1 cellular context compared by ENCODE assay signal in the genomic region with DNA sequence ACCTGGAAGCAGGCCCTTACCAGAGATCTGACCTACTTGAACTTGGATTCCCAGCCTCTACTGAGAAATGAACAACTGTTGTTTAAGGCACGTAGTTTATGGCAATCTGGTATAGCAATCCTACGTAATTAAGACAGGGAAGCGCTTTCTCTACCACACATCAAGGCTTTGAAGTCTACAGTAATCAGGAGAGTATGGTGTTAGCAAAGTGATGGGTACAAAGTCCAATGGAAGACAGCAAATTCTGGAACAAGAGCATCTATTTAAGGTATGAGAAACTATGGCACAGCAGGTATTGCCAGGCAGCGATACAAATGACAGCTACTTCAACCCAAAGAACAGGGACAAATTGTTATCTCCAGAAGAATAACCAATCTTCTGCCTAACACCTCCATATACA.
TF ChIP-seq lines count a peak whose summit lies in the region.

No MANE protein-coding gene starts in this region.

TF ChIP-seq in HepG2, 621 proteins besides CTCF, POLR2A, EP300 and RAD21 (continued from another document and continues in another):
- TF ChIP-seq, protein P1, sequence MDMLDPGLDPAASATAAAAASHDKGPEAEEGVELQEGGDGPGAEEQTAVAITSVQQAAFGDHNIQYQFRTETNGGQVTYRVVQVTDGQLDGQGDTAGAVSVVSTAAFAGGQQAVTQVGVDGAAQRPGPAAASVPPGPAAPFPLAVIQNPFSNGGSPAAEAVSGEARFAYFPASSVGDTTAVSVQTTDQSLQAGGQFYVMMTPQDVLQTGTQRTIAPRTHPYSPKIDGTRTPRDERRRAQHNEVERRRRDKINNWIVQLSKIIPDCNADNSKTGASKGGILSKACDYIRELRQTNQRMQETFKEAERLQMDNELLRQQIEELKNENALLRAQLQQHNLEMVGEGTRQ (IDR thresholded peaks at IDR 0.05; ENCODE audit: low read depth, low read length), result no peak
- TF ChIP-seq, protein P1 (CRISPR knock-in tag; IDR thresholded peaks at IDR 0.05; ENCODE audit: borderline replicate concordance), result no peak
- peak; percentile 31; the same call in 1 of the 2 replicates for TF ChIP-seq RARA (CRISPR knock-in tag; IDR thresholded peaks at IDR 0.05)
- TF ChIP-seq HNRNPLL (IDR thresholded peaks at IDR 0.05; ENCODE audit: low read depth, low read length, poor library complexity, severe bottlenecking), result no peak
- TF ChIP-seq, protein P2, sequence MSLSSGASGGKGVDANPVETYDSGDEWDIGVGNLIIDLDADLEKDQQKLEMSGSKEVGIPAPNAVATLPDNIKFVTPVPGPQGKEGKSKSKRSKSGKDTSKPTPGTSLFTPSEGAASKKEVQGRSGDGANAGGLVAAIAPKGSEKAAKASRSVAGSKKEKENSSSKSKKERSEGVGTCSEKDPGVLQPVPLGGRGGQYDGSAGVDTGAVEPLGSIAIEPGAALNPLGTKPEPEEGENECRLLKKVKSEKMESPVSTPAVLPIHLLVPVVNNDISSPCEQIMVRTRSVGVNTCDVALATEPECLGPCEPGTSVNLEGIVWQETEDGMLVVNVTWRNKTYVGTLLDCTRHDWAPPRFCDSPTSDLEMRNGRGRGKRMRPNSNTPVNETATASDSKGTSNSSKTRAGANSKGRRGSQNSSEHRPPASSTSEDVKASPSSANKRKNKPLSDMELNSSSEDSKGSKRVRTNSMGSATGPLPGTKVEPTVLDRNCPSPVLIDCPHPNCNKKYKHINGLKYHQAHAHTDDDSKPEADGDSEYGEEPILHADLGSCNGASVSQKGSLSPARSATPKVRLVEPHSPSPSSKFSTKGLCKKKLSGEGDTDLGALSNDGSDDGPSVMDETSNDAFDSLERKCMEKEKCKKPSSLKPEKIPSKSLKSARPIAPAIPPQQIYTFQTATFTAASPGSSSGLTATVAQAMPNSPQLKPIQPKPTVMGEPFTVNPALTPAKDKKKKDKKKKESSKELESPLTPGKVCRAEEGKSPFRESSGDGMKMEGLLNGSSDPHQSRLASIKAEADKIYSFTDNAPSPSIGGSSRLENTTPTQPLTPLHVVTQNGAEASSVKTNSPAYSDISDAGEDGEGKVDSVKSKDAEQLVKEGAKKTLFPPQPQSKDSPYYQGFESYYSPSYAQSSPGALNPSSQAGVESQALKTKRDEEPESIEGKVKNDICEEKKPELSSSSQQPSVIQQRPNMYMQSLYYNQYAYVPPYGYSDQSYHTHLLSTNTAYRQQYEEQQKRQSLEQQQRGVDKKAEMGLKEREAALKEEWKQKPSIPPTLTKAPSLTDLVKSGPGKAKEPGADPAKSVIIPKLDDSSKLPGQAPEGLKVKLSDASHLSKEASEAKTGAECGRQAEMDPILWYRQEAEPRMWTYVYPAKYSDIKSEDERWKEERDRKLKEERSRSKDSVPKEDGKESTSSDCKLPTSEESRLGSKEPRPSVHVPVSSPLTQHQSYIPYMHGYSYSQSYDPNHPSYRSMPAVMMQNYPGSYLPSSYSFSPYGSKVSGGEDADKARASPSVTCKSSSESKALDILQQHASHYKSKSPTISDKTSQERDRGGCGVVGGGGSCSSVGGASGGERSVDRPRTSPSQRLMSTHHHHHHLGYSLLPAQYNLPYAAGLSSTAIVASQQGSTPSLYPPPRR (CRISPR knock-in tag; IDR thresholded peaks at IDR 0.05; ENCODE audit: borderline replicate concordance), result peak; percentile 23; the same call in 1 of the 2 replicates
- TF ChIP-seq, protein P3, sequence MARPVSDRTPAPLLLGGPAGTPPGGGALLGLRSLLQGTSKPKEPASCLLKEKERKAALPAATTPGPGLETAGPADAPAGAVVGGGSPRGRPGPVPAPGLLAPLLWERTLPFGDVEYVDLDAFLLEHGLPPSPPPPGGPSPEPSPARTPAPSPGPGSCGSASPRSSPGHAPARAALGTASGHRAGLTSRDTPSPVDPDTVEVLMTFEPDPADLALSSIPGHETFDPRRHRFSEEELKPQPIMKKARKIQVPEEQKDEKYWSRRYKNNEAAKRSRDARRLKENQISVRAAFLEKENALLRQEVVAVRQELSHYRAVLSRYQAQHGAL (CRISPR knock-in tag; IDR thresholded peaks at IDR 0.05; ENCODE audit: not compliant biosample characterization), result no peak
- no peak for TF ChIP-seq GABPA (IDR thresholded peaks at IDR 0.05; ENCODE audit: low read depth, low read length)
- no peak for TF ChIP-seq GABPA (CRISPR knock-in tag; IDR thresholded peaks at IDR 0.05; ENCODE audit: low read depth)
- TF ChIP-seq, protein P4, sequence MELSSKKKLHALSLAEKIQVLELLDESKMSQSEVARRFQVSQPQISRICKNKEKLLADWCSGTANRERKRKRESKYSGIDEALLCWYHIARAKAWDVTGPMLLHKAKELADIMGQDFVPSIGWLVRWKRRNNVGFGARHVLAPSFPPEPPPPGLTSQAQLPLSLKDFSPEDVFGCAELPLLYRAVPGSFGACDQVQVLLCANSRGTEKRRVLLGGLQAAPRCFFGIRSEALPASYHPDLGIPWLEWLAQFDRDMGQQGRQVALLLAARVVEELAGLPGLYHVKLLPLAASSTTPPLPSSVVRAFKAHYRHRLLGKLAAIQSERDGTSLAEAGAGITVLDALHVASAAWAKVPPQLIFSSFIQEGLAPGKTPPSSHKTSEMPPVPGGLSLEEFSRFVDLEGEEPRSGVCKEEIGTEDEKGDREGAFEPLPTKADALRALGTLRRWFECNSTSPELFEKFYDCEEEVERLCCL (CRISPR knock-in tag; IDR thresholded peaks at IDR 0.05; ENCODE audit: borderline replicate concordance), result no peak
- TF ChIP-seq RFX3 (CRISPR knock-in tag; IDR thresholded peaks at IDR 0.05), result no peak
- no peak for TF ChIP-seq HOXA9 (CRISPR knock-in tag; IDR thresholded peaks at IDR 0.05; ENCODE audit: borderline replicate concordance)
- peak; percentile 74 for TF ChIP-seq HMG20A (CRISPR knock-in tag; IDR thresholded peaks at IDR 0.05; ENCODE audit: borderline replicate concordance)
- no peak for TF ChIP-seq CBX1 (IDR thresholded peaks at IDR 0.05; ENCODE audit: low read depth)
- no peak for TF ChIP-seq RAD51 (IDR thresholded peaks at IDR 0.05; ENCODE audit: borderline replicate concordance)
- no peak for TF ChIP-seq ZNF234 (CRISPR knock-in tag; conservative IDR thresholded peaks at IDR 0.05)
- no peak for TF ChIP-seq ZBTB3 (CRISPR knock-in tag; IDR thresholded peaks at IDR 0.05; ENCODE audit: borderline replicate concordance, low read depth)
- no peak for TF ChIP-seq SOX13 (IDR thresholded peaks at IDR 0.05)
- TF ChIP-seq SOX13 (CRISPR knock-in tag; conservative IDR thresholded peaks at IDR 0.05 in 1 of 2, IDR thresholded peaks at IDR 0.05 in 1 of 2), result peak in 1 of 2 experiments; percentile 76; a peak in 2 of 4 replicates
- TF ChIP-seq, protein P5, sequence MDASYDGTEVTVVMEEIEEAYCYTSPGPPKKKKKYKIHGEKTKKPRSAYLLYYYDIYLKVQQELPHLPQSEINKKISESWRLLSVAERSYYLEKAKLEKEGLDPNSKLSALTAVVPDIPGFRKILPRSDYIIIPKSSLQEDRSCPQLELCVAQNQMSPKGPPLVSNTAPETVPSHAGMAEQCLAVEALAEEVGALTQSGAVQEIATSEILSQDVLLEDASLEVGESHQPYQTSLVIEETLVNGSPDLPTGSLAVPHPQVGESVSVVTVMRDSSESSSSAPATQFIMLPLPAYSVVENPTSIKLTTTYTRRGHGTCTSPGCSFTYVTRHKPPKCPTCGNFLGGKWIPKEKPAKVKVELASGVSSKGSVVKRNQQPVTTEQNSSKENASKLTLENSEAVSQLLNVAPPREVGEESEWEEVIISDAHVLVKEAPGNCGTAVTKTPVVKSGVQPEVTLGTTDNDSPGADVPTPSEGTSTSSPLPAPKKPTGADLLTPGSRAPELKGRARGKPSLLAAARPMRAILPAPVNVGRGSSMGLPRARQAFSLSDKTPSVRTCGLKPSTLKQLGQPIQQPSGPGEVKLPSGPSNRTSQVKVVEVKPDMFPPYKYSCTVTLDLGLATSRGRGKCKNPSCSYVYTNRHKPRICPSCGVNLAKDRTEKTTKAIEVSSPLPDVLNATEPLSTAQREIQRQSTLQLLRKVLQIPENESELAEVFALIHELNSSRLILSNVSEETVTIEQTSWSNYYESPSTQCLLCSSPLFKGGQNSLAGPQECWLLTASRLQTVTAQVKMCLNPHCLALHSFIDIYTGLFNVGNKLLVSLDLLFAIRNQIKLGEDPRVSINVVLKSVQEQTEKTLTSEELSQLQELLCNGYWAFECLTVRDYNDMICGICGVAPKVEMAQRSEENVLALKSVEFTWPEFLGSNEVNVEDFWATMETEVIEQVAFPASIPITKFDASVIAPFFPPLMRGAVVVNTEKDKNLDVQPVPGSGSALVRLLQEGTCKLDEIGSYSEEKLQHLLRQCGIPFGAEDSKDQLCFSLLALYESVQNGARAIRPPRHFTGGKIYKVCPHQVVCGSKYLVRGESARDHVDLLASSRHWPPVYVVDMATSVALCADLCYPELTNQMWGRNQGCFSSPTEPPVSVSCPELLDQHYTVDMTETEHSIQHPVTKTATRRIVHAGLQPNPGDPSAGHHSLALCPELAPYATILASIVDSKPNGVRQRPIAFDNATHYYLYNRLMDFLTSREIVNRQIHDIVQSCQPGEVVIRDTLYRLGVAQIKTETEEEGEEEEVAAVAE (CRISPR knock-in tag; IDR thresholded peaks at IDR 0.05; ENCODE audit: borderline replicate concordance), result no peak
- TF ChIP-seq, protein P6, sequence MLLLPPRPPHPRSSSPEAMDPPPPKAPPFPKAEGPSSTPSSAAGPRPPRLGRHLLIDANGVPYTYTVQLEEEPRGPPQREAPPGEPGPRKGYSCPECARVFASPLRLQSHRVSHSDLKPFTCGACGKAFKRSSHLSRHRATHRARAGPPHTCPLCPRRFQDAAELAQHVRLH (CRISPR knock-in tag; IDR thresholded peaks at IDR 0.05; ENCODE audit: borderline replicate concordance, low read depth), result no peak
- no peak for TF ChIP-seq HHEX (CRISPR knock-in tag; IDR thresholded peaks at IDR 0.05)
- TF ChIP-seq, protein P7, sequence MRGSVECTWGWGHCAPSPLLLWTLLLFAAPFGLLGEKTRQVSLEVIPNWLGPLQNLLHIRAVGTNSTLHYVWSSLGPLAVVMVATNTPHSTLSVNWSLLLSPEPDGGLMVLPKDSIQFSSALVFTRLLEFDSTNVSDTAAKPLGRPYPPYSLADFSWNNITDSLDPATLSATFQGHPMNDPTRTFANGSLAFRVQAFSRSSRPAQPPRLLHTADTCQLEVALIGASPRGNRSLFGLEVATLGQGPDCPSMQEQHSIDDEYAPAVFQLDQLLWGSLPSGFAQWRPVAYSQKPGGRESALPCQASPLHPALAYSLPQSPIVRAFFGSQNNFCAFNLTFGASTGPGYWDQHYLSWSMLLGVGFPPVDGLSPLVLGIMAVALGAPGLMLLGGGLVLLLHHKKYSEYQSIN (CRISPR knock-in tag; IDR thresholded peaks at IDR 0.05; ENCODE audit: borderline replicate concordance), result no peak
- TF ChIP-seq, protein P8, sequence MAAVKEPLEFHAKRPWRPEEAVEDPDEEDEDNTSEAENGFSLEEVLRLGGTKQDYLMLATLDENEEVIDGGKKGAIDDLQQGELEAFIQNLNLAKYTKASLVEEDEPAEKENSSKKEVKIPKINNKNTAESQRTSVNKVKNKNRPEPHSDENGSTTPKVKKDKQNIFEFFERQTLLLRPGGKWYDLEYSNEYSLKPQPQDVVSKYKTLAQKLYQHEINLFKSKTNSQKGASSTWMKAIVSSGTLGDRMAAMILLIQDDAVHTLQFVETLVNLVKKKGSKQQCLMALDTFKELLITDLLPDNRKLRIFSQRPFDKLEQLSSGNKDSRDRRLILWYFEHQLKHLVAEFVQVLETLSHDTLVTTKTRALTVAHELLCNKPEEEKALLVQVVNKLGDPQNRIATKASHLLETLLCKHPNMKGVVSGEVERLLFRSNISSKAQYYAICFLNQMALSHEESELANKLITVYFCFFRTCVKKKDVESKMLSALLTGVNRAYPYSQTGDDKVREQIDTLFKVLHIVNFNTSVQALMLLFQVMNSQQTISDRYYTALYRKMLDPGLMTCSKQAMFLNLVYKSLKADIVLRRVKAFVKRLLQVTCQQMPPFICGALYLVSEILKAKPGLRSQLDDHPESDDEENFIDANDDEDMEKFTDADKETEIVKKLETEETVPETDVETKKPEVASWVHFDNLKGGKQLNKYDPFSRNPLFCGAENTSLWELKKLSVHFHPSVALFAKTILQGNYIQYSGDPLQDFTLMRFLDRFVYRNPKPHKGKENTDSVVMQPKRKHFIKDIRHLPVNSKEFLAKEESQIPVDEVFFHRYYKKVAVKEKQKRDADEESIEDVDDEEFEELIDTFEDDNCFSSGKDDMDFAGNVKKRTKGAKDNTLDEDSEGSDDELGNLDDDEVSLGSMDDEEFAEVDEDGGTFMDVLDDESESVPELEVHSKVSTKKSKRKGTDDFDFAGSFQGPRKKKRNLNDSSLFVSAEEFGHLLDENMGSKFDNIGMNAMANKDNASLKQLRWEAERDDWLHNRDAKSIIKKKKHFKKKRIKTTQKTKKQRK (IDR thresholded peaks at IDR 0.05; ENCODE audit: low read length), result no peak
